ENCODE assay signal across 1 cellular context in genomic region chr3:154323921-154324738, GRCh38.
TF ChIP-seq lines count a peak whose summit lies in the region.

TSS of gene DHX36 (minus strand) at chr3:154324487. CDS start at chr3:154324416, 71 bp downstream.

TF ChIP-seq in H1, 55 proteins besides CTCF, POLR2A, EP300 and RAD21 (continued from another document):
- TF ChIP-seq CTBP2 (IDR thresholded peaks at IDR 0.05; ENCODE audit: borderline replicate concordance, insufficient read depth, insufficient read length, low read length) (no peak), TAF7 (optimal IDR thresholded peaks at IDR 0.05; ENCODE audit: borderline replicate concordance, low read depth, low read length) (peak; percentile 90), CREB1 (IDR thresholded peaks at IDR 0.05) (peak; percentile 99), SRF (IDR thresholded peaks at IDR 0.05; ENCODE audit: low read depth, low read length) (no peak), MAFK (IDR thresholded peaks at IDR 0.05; ENCODE audit: low read depth, low read length) (no peak), E2F6 (IDR thresholded peaks at IDR 0.05) (0 out of 2 replicates have a peak, but pooled peaks have one; percentile 23), ASH2L (IDR thresholded peaks at IDR 0.05; ENCODE audit: low read length) (peak; percentile 77), SIRT6 (IDR thresholded peaks at IDR 0.05; ENCODE audit: low read length) (no peak), POLR2AphosphoS5 (IDR thresholded peaks at IDR 0.05; ENCODE audit: low read depth, low read length) (peak; percentile 93), RFX5 (IDR thresholded peaks at IDR 0.05; ENCODE audit: borderline replicate concordance, low read depth, low read length) (no peak), PHF8 (conservative IDR thresholded peaks at IDR 0.05; ENCODE audit: low read depth, low read length) (peak; percentile 97), GTF2F1 (IDR thresholded peaks at IDR 0.05; ENCODE audit: borderline replicate concordance, low read depth, low read length) (0 out of 2 replicates have a peak, but pooled peaks have one; percentile 48), RXRA (IDR thresholded peaks at IDR 0.05; ENCODE audit: insufficient read depth, low read depth, low read length) (no peak), TAF1 (IDR thresholded peaks at IDR 0.05; ENCODE audit: low read depth, low read length) (peak; percentile 97), CHD1 (IDR thresholded peaks at IDR 0.05; ENCODE audit: low read depth, low read length) (no peak; the same call in 1 of the 2 replicates), TBP (IDR thresholded peaks at IDR 0.05; ENCODE audit: low read depth, low read length) (peak; percentile 91), USF2 (IDR thresholded peaks at IDR 0.05; ENCODE audit: low read length) (no peak), NANOG (IDR thresholded peaks at IDR 0.05; ENCODE audit: insufficient read depth, low read depth, low read length, poor library complexity, severe bottlenecking) (peak; percentile 7), BACH1 (IDR thresholded peaks at IDR 0.05; ENCODE audit: low read length) (no peak), CHD2 (IDR thresholded peaks at IDR 0.05; ENCODE audit: low read length) (no peak), MAX (IDR thresholded peaks at IDR 0.05) (peak; percentile 74), KDM4A (IDR thresholded peaks at IDR 0.05; ENCODE audit: low read depth, low read length, severe bottlenecking) (no peak), BRCA1 (IDR thresholded peaks at IDR 0.05; ENCODE audit: low read depth, low read length) (no peak; the same call in 1 of the 2 replicates), HDAC6 (IDR thresholded peaks at IDR 0.05; ENCODE audit: low read depth, low read length) (no peak), JUND (IDR thresholded peaks at IDR 0.05; ENCODE audit: low read length) (peak; percentile 54; the same call in 1 of the 2 replicates), SP1 (IDR thresholded peaks at IDR 0.05; ENCODE audit: low read depth, low read length) (peak; percentile 76; the same call in 1 of the 2 replicates), CEBPB (IDR thresholded peaks at IDR 0.05; ENCODE audit: low read depth, low read length) (no peak), ZNF274 (IDR thresholded peaks at IDR 0.05; ENCODE audit: borderline replicate concordance, extremely low read depth, low read length) (no peak), SIN3A (conservative IDR thresholded peaks at IDR 0.05 in 1 of 2, IDR thresholded peaks at IDR 0.05 in 1 of 2; ENCODE audit: low read depth in 1 of 2, low read length in 2 of 2) (peak in 1 of 2 experiments; percentile 47; a peak in 1 of 4 replicates), JUN (IDR thresholded peaks at IDR 0.05; ENCODE audit: low read depth, low read length) (no peak), CBX8 (IDR thresholded peaks at IDR 0.05; ENCODE audit: borderline replicate concordance, low read depth, low read length) (no peak), SAP30 (IDR thresholded peaks at IDR 0.05; ENCODE audit: insufficient read depth, insufficient replicate concordance, low read length) (no peak), BCL11A (IDR thresholded peaks at IDR 0.05; ENCODE audit: low read depth in 2 of 2, low read length in 2 of 2) (no peak), RBBP5 (IDR thresholded peaks at IDR 0.05; ENCODE audit: borderline replicate concordance, low read depth, low read length) (peak; percentile 11; the same call in 1 of the 2 replicates), SP2 (IDR thresholded peaks at IDR 0.05; ENCODE audit: low read length) (no peak), FOSL1 (IDR thresholded peaks at IDR 0.05; ENCODE audit: insufficient read depth, low read depth, low read length) (no peak)
- TF ChIP-seq, protein P1, sequence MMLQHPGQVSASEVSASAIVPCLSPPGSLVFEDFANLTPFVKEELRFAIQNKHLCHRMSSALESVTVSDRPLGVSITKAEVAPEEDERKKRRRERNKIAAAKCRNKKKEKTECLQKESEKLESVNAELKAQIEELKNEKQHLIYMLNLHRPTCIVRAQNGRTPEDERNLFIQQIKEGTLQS (IDR thresholded peaks at IDR 0.05; ENCODE audit: insufficient read depth, low read depth, low read length), result no peak
- TF ChIP-seq, protein P2, sequence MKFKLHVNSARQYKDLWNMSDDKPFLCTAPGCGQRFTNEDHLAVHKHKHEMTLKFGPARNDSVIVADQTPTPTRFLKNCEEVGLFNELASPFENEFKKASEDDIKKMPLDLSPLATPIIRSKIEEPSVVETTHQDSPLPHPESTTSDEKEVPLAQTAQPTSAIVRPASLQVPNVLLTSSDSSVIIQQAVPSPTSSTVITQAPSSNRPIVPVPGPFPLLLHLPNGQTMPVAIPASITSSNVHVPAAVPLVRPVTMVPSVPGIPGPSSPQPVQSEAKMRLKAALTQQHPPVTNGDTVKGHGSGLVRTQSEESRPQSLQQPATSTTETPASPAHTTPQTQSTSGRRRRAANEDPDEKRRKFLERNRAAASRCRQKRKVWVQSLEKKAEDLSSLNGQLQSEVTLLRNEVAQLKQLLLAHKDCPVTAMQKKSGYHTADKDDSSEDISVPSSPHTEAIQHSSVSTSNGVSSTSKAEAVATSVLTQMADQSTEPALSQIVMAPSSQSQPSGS (IDR thresholded peaks at IDR 0.05; ENCODE audit: low read length), result peak; percentile 81; the same call in 1 of the 2 replicates
